In genomic region chr9:93232388-93232965, GRCh38 we compare ENCODE assay signal across 18 cellular contexts. TPM values are rescaled to one million over a fixed set of nuclear protein-coding genes. Genes with fewer than 3 reads are reported as not detected.
"Had no signal": no experiment of that assay in that cellular context is flagged by ENCODE, and none has a peak within 500 bp of the region (broad histone marks: within the 10 kb centered on the region; RNA-seq: fewer than 3 reads in every experiment).

No MANE protein-coding gene starts in this region.

- H3K27me3 ChIP-seq: brain microvascular endothelial cell, suprapubic skin had no signal

- H3K4me3 Mint-ChIP-seq: activated naive CD8-positive, alpha-beta T cell; endodermal cell; naive B cell; T-helper 17 cell had no signal

- H3K27ac ChIP-seq: brain microvascular endothelial cell, lower lobe of right lung, suprapubic skin had no signal

- H3K9me3 Mint-ChIP-seq: endodermal cell had no signal

- H3K27me3 Mint-ChIP-seq: activated naive CD8-positive, alpha-beta T cell had no signal

- H3K4me1 Mint-ChIP-seq: endodermal cell had no signal

- H3K4me1 ChIP-seq: lower lobe of right lung had no signal

- ATAC-seq: stimulated activated naive CD8-positive, alpha-beta T cell treated with anti-CD3 and anti-CD28 coated beads, Interleukin-15, Interleukin-2, amounts not matched to agents 100 U/mL and 50 U/mL, for 24 hours; T-helper 17 cell had no signal

- H3K27ac Mint-ChIP-seq: activated naive CD8-positive, alpha-beta T cell; naive B cell; T-helper 17 cell had no signal

- DNase-seq: activated CD4-positive, alpha-beta T cell treated with anti-CD3 and anti-CD28 coated beads, Interleukin-2, amount 50 U/mL, for 48 hours; activated gamma-delta T cell; activated T-cell treated with anti-CD3 and anti-CD28 coated beads, Interleukin-2, amount 50 U/mL, for 48 hours; amygdala; brain microvascular endothelial cell; dermis blood vessel endothelial cell; endodermal cell; erythroblast; hypothalamus; lower lobe of right lung; midbrain; naive B cell; nucleus accumbens; stimulated activated CD4-positive, alpha-beta T cell treated with anti-CD3 and anti-CD28 coated beads, Interleukin-12 subunit alpha, Interleukin-12 subunit beta, amount 100 ng/mL, for 4 hours; stimulated activated naive CD8-positive, alpha-beta T cell treated with anti-CD3 and anti-CD28 coated beads, Interleukin-15, Interleukin-2, amounts not matched to agents 100 U/mL and 50 U/mL, for 24 hours; T-helper 17 cell had no signal

- H3K9me3 ChIP-seq: lower lobe of right lung, suprapubic skin had no signal

- H3K4me3 ChIP-seq: lower lobe of right lung, suprapubic skin had no signal

- H3K36me3 ChIP-seq: brain microvascular endothelial cell, lower lobe of right lung, suprapubic skin had no signal

RNA-seq across cellular contexts. Expression of gene WNK2, which starts 48.5 kb away (rescaled TPM):
- total RNA-seq: dermis blood vessel endothelial cell, T-helper 17 cell had no signal
